In the genomic region with DNA sequence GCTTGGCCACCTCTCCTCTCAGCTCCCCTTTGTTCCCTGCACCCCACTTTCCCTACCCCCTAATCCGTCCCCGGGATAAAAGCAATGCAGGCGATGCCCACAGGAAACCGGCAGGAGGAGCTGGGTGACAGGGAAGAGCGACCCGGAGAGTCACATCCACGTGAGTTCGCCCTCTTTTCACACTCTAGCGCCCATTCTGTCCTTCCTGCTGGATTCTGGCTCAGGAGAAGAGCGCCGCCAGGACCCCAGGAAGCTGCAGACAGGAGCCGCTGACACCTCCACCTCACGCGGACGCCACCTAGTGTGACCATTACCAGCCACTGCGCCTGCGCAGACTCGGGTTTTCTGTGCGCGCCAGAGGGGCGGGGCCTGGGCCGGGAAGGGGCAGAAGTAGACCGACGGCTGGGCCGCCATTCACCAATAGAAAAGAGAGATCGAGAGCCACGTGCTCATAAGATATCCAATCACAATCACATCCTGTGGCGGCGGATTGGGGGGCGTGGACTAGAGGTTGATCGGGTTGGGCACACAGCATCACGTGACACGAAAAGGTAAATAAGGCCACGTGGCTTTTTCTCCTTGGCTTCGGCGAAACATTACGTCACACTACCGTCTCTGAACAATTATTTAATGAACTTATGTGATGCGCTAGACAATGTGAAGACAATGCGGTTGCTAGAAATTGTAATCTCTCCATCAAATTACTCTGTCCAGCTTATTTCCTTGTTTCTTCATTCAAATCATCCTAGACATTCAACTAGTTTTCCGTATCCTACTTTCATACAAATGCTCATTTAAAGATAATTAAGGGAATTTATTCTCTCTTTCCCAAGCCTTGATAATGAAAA, we compare ENCODE assay signal across 9 cellular contexts. TPM values are rescaled to one million over a fixed set of nuclear protein-coding genes. Genes with fewer than 3 reads are reported as not detected.
DNase-seq lines count a peak whose midpoint lies in the region; ATAC-seq and TF ChIP-seq lines count a peak whose summit lies in the region.
"Had no signal": no experiment of that assay in that cellular context is flagged by ENCODE, and none has a peak within 500 bp of the region (broad histone marks: within the 10 kb centered on the region; RNA-seq: fewer than 3 reads in every experiment).

No MANE protein-coding gene starts in this region.

- peak overlapping the region; percentile 97 for H3K4me2 ChIP-seq in smooth muscle cell

- WGBS in smooth muscle cell (ENCODE audit: low lambda C conversion rate) = 4% methylated on average over 38 of the region's 41 CpGs

- H3K9ac ChIP-seq in smooth muscle cell (ENCODE audit: low read depth) = peak overlapping the region; percentile 87

- peak overlapping the region; percentile 81 for H3K4me3 ChIP-seq in AG04450 (ENCODE audit: low read depth, low read length)
- peak overlapping the region; percentile 49 for H3K4me3 ChIP-seq in WERI-Rb-1 (ENCODE audit: low read depth, low read length)
- H3K4me3 ChIP-seq in cardiac fibroblast (replicated peaks in 1 of 2; ENCODE audit: low read depth in 2 of 2, low read length in 2 of 2) = peak overlapping the region; percentile 67
- H3K4me3 ChIP-seq in smooth muscle cell = peak overlapping the region; percentile 66

- POLR2A ChIA-PET in AG04450 (lab: Yijun Ruan, JAX) = interaction anchor here (1.0 to 1.7 kb wide), 3 partner anchors 15 to 26 kb away, joined by 7 to 10 read pairs (median 8); partner anchors contain the start of genes RNU4-1, RNU4-2 and SIRT4

- DNase-seq in AG04450 (ENCODE audit: low read depth, low spot score) (peak; percentile 97), NCI-H2196 (lab: John Stamatoyannopoulos, UW; ENCODE audit: unreplicated experiment) (peak; percentile 99), WERI-Rb-1 (peak; percentile 99), cardiac fibroblast (ENCODE audit: low read depth in 2 of 2) (peak; percentile 99 to 100), iPS-NIHi7 (ENCODE audit: extremely low spot score) (peak; percentile 100), smooth muscle cell (lab: John Stamatoyannopoulos, UW; ENCODE audit: unreplicated experiment) (peak; percentile 96)

- peak overlapping the region; percentile 91 for H2AFZ ChIP-seq in smooth muscle cell (ENCODE audit: low read depth)

- ATAC-seq in GM18870 (IDR thresholded peaks at IDR 0.05; ENCODE audit: unreplicated experiment) = peak; percentile 98
- ATAC-seq in HG03135 (IDR thresholded peaks at IDR 0.05; ENCODE audit: unreplicated experiment) = peak; percentile 97

- H3K27me3 ChIP-seq in AG04450 (ENCODE audit: control insufficient read depth, insufficient read depth, low read length) (peaks cover 13% of the 10 kb centered on the region), WERI-Rb-1 (ENCODE audit: insufficient read depth, low read depth, severe bottlenecking) (no peaks in the 10 kb centered on the region), smooth muscle cell (ENCODE audit: low read depth) (no peaks in the 10 kb centered on the region)

- peaks cover 3% of the 10 kb centered on the region for H3F3A ChIP-seq in smooth muscle cell (ENCODE audit: low read depth)

- H3K27ac ChIP-seq in AG04450 (ENCODE audit: low read depth, low read length) = peak overlapping the region; percentile 65
- H3K27ac ChIP-seq in WERI-Rb-1 = peak overlapping the region; percentile 74
- H3K27ac ChIP-seq in smooth muscle cell (ENCODE audit: low read depth) = peak overlapping the region; percentile 88

- peaks cover 7% of the 10 kb centered on the region for H3K4me1 ChIP-seq in smooth muscle cell (ENCODE audit: low read depth)

- H4K20me1 ChIP-seq in smooth muscle cell (ENCODE audit: low read depth) = no peaks in the 10 kb centered on the region

- CTCF ChIA-PET in AG04450 (lab: Charles Lee) = interaction anchor here (0.5 to 2.1 kb wide), 13 partner anchors 9 to 398 kb away, joined by 3 to 20 read pairs (median 5); partner anchors contain the start of genes COX6A1, RNU4-1 and SIRT4

- H3K9me3 ChIP-seq in AG04450 (ENCODE audit: control insufficient read depth, insufficient read depth, low read length) = no peaks in the 10 kb centered on the region
- no peaks in the 10 kb centered on the region for H3K9me3 ChIP-seq in WERI-Rb-1 (ENCODE audit: severe bottlenecking)
- H3K9me3 ChIP-seq in smooth muscle cell (replicated peaks; ENCODE audit: low read depth) = no peaks in the 10 kb centered on the region

- no peaks in the 10 kb centered on the region for H3K79me2 ChIP-seq in smooth muscle cell (ENCODE audit: low read depth)

- H3K36me3 ChIP-seq in WERI-Rb-1 (no peaks in the 10 kb centered on the region), smooth muscle cell (ENCODE audit: low read depth) (no peaks in the 10 kb centered on the region)

- TF ChIP-seq CTCF in AG04450 (IDR thresholded peaks at IDR 0.05; ENCODE audit: low read depth, low read length) (peak; percentile 77), WERI-Rb-1 (IDR thresholded peaks at IDR 0.05; ENCODE audit: low read depth, low read length) (peak; percentile 69), cardiac fibroblast (IDR thresholded peaks at IDR 0.05; ENCODE audit: low read depth, low read length) (peak; percentile 83), smooth muscle cell (IDR thresholded peaks at IDR 0.05; ENCODE audit: borderline replicate concordance, insufficient read depth, poor library complexity, severe bottlenecking) (peak; percentile 43)

RNA-seq across cellular contexts. Expression of gene PLA2G1B, which starts 10.1 kb away (rescaled TPM):
- 0.20 and 0.41 TPM in 2 replicates for polyA plus RNA-seq in AG04450 (2011; rRNA removed)
- polyA minus RNA-seq in AG04450 (2011; rRNA and poly(A)+ RNA removed) = not detected in 2 replicates
- not detected in 2 replicates for total RNA-seq in smooth muscle cell
- not detected in 2 replicates for polyA plus RNA-seq in smooth muscle cell
- total RNA-seq: T-helper 2 cell treated with Interferon-gamma antibody and Interleukin-4, amounts not matched to agents 100 ng/mL and 5 ng/mL, for 36 hours had no signal

RNA-seq across cellular contexts. Expression of gene SIRT4, which starts 15.4 kb away (rescaled TPM):
- 1.4 and 1.9 TPM in 2 replicates for polyA plus RNA-seq in AG04450 (2011; rRNA removed)
- 1.6 and 2.6 TPM in 2 replicates for polyA minus RNA-seq in AG04450 (2011; rRNA and poly(A)+ RNA removed)
- total RNA-seq in smooth muscle cell = 2.7 and 4.8 TPM in 2 replicates
- polyA plus RNA-seq in smooth muscle cell = 5.3 and 5.5 TPM in 2 replicates

RNA-seq across cellular contexts. Expression of gene RNU4-1, which starts 24.4 kb away (rescaled TPM):
- polyA plus RNA-seq in AG04450 (2011; rRNA removed) (under 0.01 TPM in 1 of 2 replicates, not detected in the other), smooth muscle cell (3.8 TPM in 1 of 2 replicates, not detected in the other)
- polyA minus RNA-seq in AG04450 (2011; rRNA and poly(A)+ RNA removed) = under 0.01 TPM in 2 replicates
- total RNA-seq in smooth muscle cell = under 0.01 TPM in 2 replicates

RNA-seq across cellular contexts. Expression of gene RNU4-2, which starts 25.8 kb away (rescaled TPM):
- polyA plus RNA-seq in AG04450 (2011; rRNA removed) = under 0.01 TPM in 2 replicates
- under 0.01 TPM in 2 replicates for polyA minus RNA-seq in AG04450 (2011; rRNA and poly(A)+ RNA removed)
- total RNA-seq in smooth muscle cell = under 0.01 TPM in 2 replicates
- polyA plus RNA-seq in smooth muscle cell = 4.5 TPM in 1 of 2 replicates, not detected in the other

RNA-seq across cellular contexts. Expression of gene MSI1, which starts 51.5 kb away (rescaled TPM):
- not detected in 2 replicates for polyA plus RNA-seq in AG04450 (2011; rRNA removed)
- not detected in 2 replicates for polyA minus RNA-seq in AG04450 (2011; rRNA and poly(A)+ RNA removed)
- 1.2 and 1.3 TPM in 2 replicates for total RNA-seq in smooth muscle cell
- 5.0 and 6.8 TPM in 2 replicates for polyA plus RNA-seq in smooth muscle cell
- total RNA-seq: T-helper 2 cell treated with Interferon-gamma antibody and Interleukin-4, amounts not matched to agents 100 ng/mL and 5 ng/mL, for 36 hours had no signal

Comparison
In these comparisons a context has a peak if more than half of its experiments do, and no peak if none do; other contexts are left out.
1. Peak in every context shown above with its lines: DNase-seq, ATAC-seq, H3K4me3 ChIP-seq and H3K27ac ChIP-seq.